Comparison of ENCODE assay signal across 8 cellular contexts in genomic region chr15:82043726-82044372, GRCh38.
DNase-seq lines count a peak whose midpoint lies in the region; ATAC-seq lines count a peak whose summit lies in the region.

No MANE protein-coding gene starts in this region.

- H3K27me3 Mint-ChIP-seq in activated naive CD8-positive, alpha-beta T cell treated with anti-CD3 and anti-CD28 coated beads, Interleukin-2, amount 50 U/mL, for 24 hours = peaks cover 23% of the 10 kb centered on the region
- H3K27me3 Mint-ChIP-seq in stimulated activated naive CD8-positive, alpha-beta T cell treated with anti-CD3 and anti-CD28 coated beads, Interleukin-15, amount 100 ng/mL, for 72 hours = peaks cover 32% of the 10 kb centered on the region

- DNase-seq in activated naive CD8-positive, alpha-beta T cell treated with anti-CD3 and anti-CD28 coated beads, Interleukin-2, amount 50 U/mL, for 24 hours = no peak
- DNase-seq in stimulated activated naive CD8-positive, alpha-beta T cell treated with anti-CD3 and anti-CD28 coated beads, Interleukin-15, amount 100 ng/mL, for 72 hours = no peak
- DNase-seq in UCSD-AML1 (lab: John Stamatoyannopoulos, UW; ENCODE audit: unreplicated experiment) (no peak), NCI-H748 treated with DMSO at 0.1 percent for 48 hours (lab: John Stamatoyannopoulos, UW) (no peak), NCI-H446 treated with DMSO at 0.1 percent for 48 hours (lab: John Stamatoyannopoulos, UW) (no peak)

- H3K4me1 ChIP-seq in HUES48 (ENCODE audit: control insufficient read depth, insufficient read depth, low read length) (peaks cover 11% of the 10 kb centered on the region), iPS-18a (ENCODE audit: control insufficient read depth, low read depth, low read length) (peaks cover 17% of the 10 kb centered on the region)

- H3K36me3 ChIP-seq in HUES48 (ENCODE audit: control insufficient read depth, insufficient read depth, low read length) (no peaks in the 10 kb centered on the region; the same call in 1 of the 2 replicates), iPS-18a (ENCODE audit: control insufficient read depth, low read depth, low read length) (peaks cover 6% of the 10 kb centered on the region)

- H3K9me3 Mint-ChIP-seq in activated naive CD8-positive, alpha-beta T cell treated with anti-CD3 and anti-CD28 coated beads, Interleukin-2, amount 50 U/mL, for 24 hours = no peaks in the 10 kb centered on the region
- no peaks in the 10 kb centered on the region for H3K9me3 Mint-ChIP-seq in stimulated activated naive CD8-positive, alpha-beta T cell treated with anti-CD3 and anti-CD28 coated beads, Interleukin-15, amount 100 ng/mL, for 72 hours

- H3K36me3 Mint-ChIP-seq in activated naive CD8-positive, alpha-beta T cell treated with anti-CD3 and anti-CD28 coated beads, Interleukin-2, amount 50 U/mL, for 24 hours (ENCODE audit: low read depth) = no peaks in the 10 kb centered on the region

- peaks cover 17% of the 10 kb centered on the region for H3K4me1 Mint-ChIP-seq in activated naive CD8-positive, alpha-beta T cell treated with anti-CD3 and anti-CD28 coated beads, Interleukin-2, amount 50 U/mL, for 24 hours
- H3K4me1 Mint-ChIP-seq in stimulated activated naive CD8-positive, alpha-beta T cell treated with anti-CD3 and anti-CD28 coated beads, Interleukin-15, amount 100 ng/mL, for 72 hours = peaks cover 30% of the 10 kb centered on the region

- peak overlapping the region; percentile 87 for H3K4me3 ChIP-seq in HUES48 (ENCODE audit: low read depth, low read length)
- H3K4me3 ChIP-seq in iPS-18a (ENCODE audit: low read length) = peak overlapping the region; percentile 94

- H3K9ac ChIP-seq in HUES48 (ENCODE audit: low read depth, low read length) (0 out of 2 replicates have a peak overlapping the region, but pooled peaks have one; percentile 41), iPS-18a (ENCODE audit: low read length) (peak overlapping the region; percentile 76)

- H3K27me3 ChIP-seq in HUES48 (ENCODE audit: control insufficient read depth, insufficient read depth, low read length) = peaks cover 38% of the 10 kb centered on the region
- peaks cover 28% of the 10 kb centered on the region for H3K27me3 ChIP-seq in iPS-18a (ENCODE audit: control insufficient read depth, insufficient read depth, low read length)

- H3K9me3 ChIP-seq in HUES48 (ENCODE audit: control insufficient read depth, insufficient read depth, low read length) = no peaks in the 10 kb centered on the region
- no peaks in the 10 kb centered on the region for H3K9me3 ChIP-seq in iPS-18a (ENCODE audit: control insufficient read depth, low read depth, low read length)

- no peak overlapping the region for H3K27ac Mint-ChIP-seq in activated naive CD8-positive, alpha-beta T cell treated with anti-CD3 and anti-CD28 coated beads, Interleukin-2, amount 50 U/mL, for 24 hours
- no peak overlapping the region for H3K27ac Mint-ChIP-seq in stimulated activated naive CD8-positive, alpha-beta T cell treated with anti-CD3 and anti-CD28 coated beads, Interleukin-15, amount 100 ng/mL, for 72 hours

- no peak overlapping the region for H3K27ac ChIP-seq in HUES48 (ENCODE audit: low read depth, low read length)
- no peak overlapping the region for H3K27ac ChIP-seq in iPS-18a (ENCODE audit: low read length)

- H3K4me3 Mint-ChIP-seq in activated naive CD8-positive, alpha-beta T cell treated with anti-CD3 and anti-CD28 coated beads, Interleukin-2, amount 50 U/mL, for 24 hours = peak overlapping the region; percentile 78
- H3K4me3 Mint-ChIP-seq in stimulated activated naive CD8-positive, alpha-beta T cell treated with anti-CD3 and anti-CD28 coated beads, Interleukin-15, amount 100 ng/mL, for 72 hours = peak overlapping the region; percentile 92 to 94

- no peak for ATAC-seq in activated naive CD8-positive, alpha-beta T cell treated with anti-CD3 and anti-CD28 coated beads, Interleukin-2, amount 50 U/mL, for 24 hours
- no peak for ATAC-seq in stimulated activated naive CD8-positive, alpha-beta T cell treated with anti-CD3 and anti-CD28 coated beads, Interleukin-15, amount 100 ng/mL, for 72 hours
- ATAC-seq in HG03354 (IDR thresholded peaks at IDR 0.05; ENCODE audit: poor library complexity, severe bottlenecking, unreplicated experiment) = no peak
